In genomic region chr1:200510228-200510623, GRCh38 we compare ENCODE assay signal across 8 cellular contexts.
DNase-seq lines count a peak whose midpoint lies in the region; ATAC-seq, FAIRE-seq and TF ChIP-seq lines count a peak whose summit lies in the region.

No MANE protein-coding gene starts in this region.

- TF ChIP-seq POLR2A in body of pancreas (IDR thresholded peaks at IDR 0.05) = no peak

- WGBS in body of pancreas, 2 donors = 10 to 12% methylated on average over 4 of the region's 4 CpGs

- peak; percentile 99 for FAIRE-seq in TTC549 (lab: Jason Lieb, UNC)

- no peak overlapping the region for H3K4me3 ChIP-seq in body of pancreas

- DNase-seq in SIG-M5 treated with dmso at 0.1 percent for 504 hours (lab: John Stamatoyannopoulos, UW; ENCODE audit: unreplicated experiment) (peak; percentile 88), SIG-M5 (lab: John Stamatoyannopoulos, UW) (no peak), NCI-H2029 (lab: John Stamatoyannopoulos, UW) (peak; percentile 73), body of pancreas (peak; percentile 79 to 86 (median 84)), iPS-NIHi7 (ENCODE audit: extremely low spot score) (peak; percentile 88)
- peak; percentile 78 for DNase-seq in stimulated activated CD4-positive, alpha-beta T cell treated with anti-CD3 and anti-CD28 coated beads, Interleukin-15, amount 100 ng/mL, for 24 hours

- H3K4me1 ChIP-seq in body of pancreas = no peaks in the 10 kb centered on the region

- H3K27ac ChIP-seq in body of pancreas = no peak overlapping the region

- intact Hi-C loops in body of pancreas (cut with DNase I) = loop anchor here (10.0 kb wide), 1 partner anchor 555 kb away; no protein-coding TSS in a partner anchor

- peak; percentile 49 to 95 (median 87) for TF ChIP-seq CTCF in body of pancreas (IDR thresholded peaks at IDR 0.05)

- ATAC-seq in HG02885 (IDR thresholded peaks at IDR 0.05; ENCODE audit: poor library complexity, unreplicated experiment) = peak; percentile 91
- peak; percentile 93 for ATAC-seq in body of pancreas

- no peaks in the 10 kb centered on the region for H3K9me3 ChIP-seq in body of pancreas

- H3K36me3 ChIP-seq in body of pancreas (replicated peaks in 1 of 2; ENCODE audit: insufficient read depth in 1 of 2, low read depth in 2 of 2) = no peaks in the 10 kb centered on the region

- H3K27me3 ChIP-seq in body of pancreas = no peaks in the 10 kb centered on the region
